8 cellular contexts compared by ENCODE assay signal in the genomic region with DNA sequence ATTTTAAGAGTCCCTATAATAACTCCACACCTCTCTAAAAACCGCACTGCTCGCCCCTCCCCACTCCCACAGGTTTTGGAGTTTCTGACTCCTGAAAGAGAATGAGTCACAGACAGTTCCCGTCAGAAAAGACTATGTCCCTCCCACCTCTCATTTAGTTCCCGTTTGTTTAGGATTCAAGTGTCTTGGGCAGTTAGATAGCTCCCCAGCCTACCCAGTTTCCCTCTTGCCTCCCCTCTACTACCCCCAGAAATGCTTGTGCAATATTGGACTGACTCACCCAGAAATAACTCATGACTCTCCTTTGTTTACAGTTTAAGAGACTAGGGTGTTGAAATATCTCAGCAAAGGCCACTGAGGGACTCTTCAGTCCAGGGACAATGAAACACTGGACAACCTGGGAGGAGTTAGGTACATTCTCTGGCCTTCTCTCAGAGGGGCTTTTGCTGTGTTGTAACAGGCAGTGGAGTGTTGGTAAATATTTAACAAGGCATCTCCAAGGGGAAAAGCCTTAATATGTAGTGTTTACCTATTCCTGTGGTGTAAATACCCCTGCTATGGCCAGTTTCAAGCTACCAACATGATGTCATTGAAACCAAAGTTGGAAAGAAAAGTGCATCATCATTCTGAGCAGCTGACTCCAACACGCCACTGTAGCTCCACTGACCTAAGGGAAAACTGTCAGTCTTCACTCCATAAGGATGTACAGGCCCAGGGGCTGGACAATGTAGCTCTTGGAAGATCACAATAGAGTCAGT.
DNase-seq lines count a peak whose midpoint lies in the region; ATAC-seq and TF ChIP-seq lines count a peak whose summit lies in the region.

No MANE protein-coding gene starts in this region.

- intact Hi-C loops in esophagus squamous epithelium (cut with DNase I), result no loop called here

- DNase-seq in EH (ENCODE audit: low read depth) (peak; percentile 100), NCI-H69 (lab: John Stamatoyannopoulos, UW) (peak; percentile 45), esophagus squamous epithelium (lab: John Stamatoyannopoulos, UW) (peak; percentile 39), superior temporal gyrus (ENCODE audit: extremely low spot score) (peak; percentile 46), iPS-NIHi7 (ENCODE audit: extremely low spot score) (no peak)
- DNase-seq in activated CD8-positive, alpha-beta memory T cell treated with anti-CD3 and anti-CD28 coated beads, Interleukin-2, amount 50 U/mL, for 24 hours (ENCODE audit: extremely low read depth), result peak; percentile 54

- 9% methylated on average over 5 of the region's 5 CpGs for WGBS in esophagus squamous epithelium, 2 donors

- H3K36me3 ChIP-seq in esophagus squamous epithelium (no peaks in the 10 kb centered on the region), neutrophil (no peaks in the 10 kb centered on the region)

- no peaks in the 10 kb centered on the region for H3K9me3 ChIP-seq in esophagus squamous epithelium
- no peaks in the 10 kb centered on the region for H3K9me3 ChIP-seq in neutrophil

- ATAC-seq in HG02588 (IDR thresholded peaks at IDR 0.05; ENCODE audit: unreplicated experiment), result peak; percentile 54

- H3K27ac ChIP-seq in esophagus squamous epithelium (peak overlapping the region; percentile 85 to 100 (median 98)), neutrophil (peak overlapping the region; percentile 99)

- no peak overlapping the region for H3K4me3 ChIP-seq in esophagus squamous epithelium
- peak overlapping the region; percentile 51 to 52 for H3K4me3 ChIP-seq in neutrophil (ENCODE audit: low read depth in 1 of 2, low read length in 1 of 2)

- no peak for TF ChIP-seq CTCF in esophagus squamous epithelium (IDR thresholded peaks at IDR 0.05)
- TF ChIP-seq CTCF in neutrophil (IDR thresholded peaks at IDR 0.05), result peak; percentile 31

- H3K27me3 ChIP-seq in esophagus squamous epithelium (no peaks in the 10 kb centered on the region), neutrophil (no peaks in the 10 kb centered on the region)

- TF ChIP-seq POLR2A in esophagus squamous epithelium (IDR thresholded peaks at IDR 0.05), result peak in 1 of 4 donors; percentile 40

- H3K4me1 ChIP-seq in esophagus squamous epithelium (peaks cover 27 to 79% (median 34%) of the 10 kb centered on the region in 3 donors), neutrophil (ENCODE audit: control insufficient read depth in 1 of 2, insufficient read depth in 1 of 2, low read depth in 1 of 2, low read length in 1 of 2) (peaks cover 65 to 70% of the 10 kb centered on the region in 2 experiments)

Comparison
In these comparisons a context has a peak if more than half of its experiments do, and no peak if none do; other contexts are left out.
1. H3K4me3 ChIP-seq: peak in neutrophil (2 of 2); none in esophagus squamous epithelium (0 of 4).